Comparison of ENCODE assay signal across 25 cellular contexts in genomic region chr19:8248348-8249328, GRCh38.
"Had no signal": no experiment of that assay in that cellular context is flagged by ENCODE, and none has a peak within 500 bp of the region (broad histone marks: within the 10 kb centered on the region; RNA-seq: fewer than 3 reads in every experiment).

No MANE protein-coding gene starts in this region.

- H3K36me3 ChIP-seq: breast epithelium, gastrocnemius medialis, transverse colon had no signal

- ATAC-seq: activated CD4-positive, alpha-beta T cell treated with anti-CD3 and anti-CD28 coated beads for 36 hours; activated T-cell treated with anti-CD3 and anti-CD28 coated beads, Interleukin-2, amount 50 U/mL, for 72 hours; gastrocnemius medialis; left cardiac atrium; natural killer cell; right cardiac atrium had no signal

- H3K36me3 Mint-ChIP-seq: natural killer cell had no signal

- H3K27ac ChIP-seq: breast epithelium, hepatocyte, spleen, testis, transverse colon had no signal

- H3K4me3 Mint-ChIP-seq: activated CD4-positive, alpha-beta T cell treated with anti-CD3 and anti-CD28 coated beads for 36 hours; activated T-cell treated with anti-CD3 and anti-CD28 coated beads, Interleukin-2, amount 50 U/mL, for 72 hours; central memory CD8-positive, alpha-beta T cell; dendritic cell treated with granulocyte-macrophage colony-stimulating factor and Interleukin-4, amounts not matched to agents 40 ng/mL and 50 ng/mL, for 4 days; natural killer cell; T-helper 2 cell treated with Interferon-gamma antibody and Interleukin-4, amounts not matched to agents 5 μg/mL and 100 μg/mL, for 36 hours had no signal

- H3K9me3 ChIP-seq: breast epithelium, gastrocnemius medialis, testis, transverse colon had no signal

- H3K4me3 ChIP-seq: breast epithelium, gastrocnemius medialis, hepatocyte, spleen, testis, transverse colon had no signal

- H3K4me1 Mint-ChIP-seq: activated CD4-positive, alpha-beta T cell treated with anti-CD3 and anti-CD28 coated beads for 36 hours had no signal

- H3K4me1 ChIP-seq: breast epithelium, gastrocnemius medialis, transverse colon had no signal

- DNase-seq: activated CD4-positive, alpha-beta T cell treated with anti-CD3 and anti-CD28 coated beads for 36 hours; activated CD4-positive, alpha-beta T cell treated with anti-CD3 and anti-CD28 coated beads, Interleukin-2, amount 50 U/mL, for 4 hours; activated CD4-positive, CD25-positive, alpha-beta regulatory T cell; activated effector memory CD4-positive, alpha-beta T cell treated with Interleukin-2 at 50 U/mL for 16 hours; activated naive CD4-positive, alpha-beta T cell treated with Interleukin-2 at 50 U/mL for 16 hours; activated T-cell treated with anti-CD3 and anti-CD28 coated beads for 4 hours; activated T-cell treated with anti-CD3 and anti-CD28 coated beads, Interleukin-2, amount 50 U/mL, for 72 hours; effector CD4-positive, alpha-beta T cell; gastrocnemius medialis; islet precursor cell; left cardiac atrium; mammary epithelial cell; midbrain; natural killer cell; spleen; stimulated activated naive CD4-positive, alpha-beta T cell; testis; transverse colon had no signal

- H3K9me3 Mint-ChIP-seq: central memory CD8-positive, alpha-beta T cell; T-helper 2 cell treated with Interferon-gamma antibody and Interleukin-4, amounts not matched to agents 5 μg/mL and 100 μg/mL, for 36 hours had no signal

- FAIRE-seq: endometrium had no signal

- H3K4me2 ChIP-seq: hepatocyte had no signal

- H2AFZ ChIP-seq: hepatocyte had no signal

- H3K27ac Mint-ChIP-seq: activated CD4-positive, alpha-beta T cell treated with anti-CD3 and anti-CD28 coated beads for 36 hours; activated T-cell treated with anti-CD3 and anti-CD28 coated beads, Interleukin-2, amount 50 U/mL, for 72 hours; dendritic cell treated with granulocyte-macrophage colony-stimulating factor and Interleukin-4, amounts not matched to agents 40 ng/mL and 50 ng/mL, for 4 days; T-helper 2 cell treated with Interferon-gamma antibody and Interleukin-4, amounts not matched to agents 5 μg/mL and 100 μg/mL, for 36 hours had no signal

- H3K27me3 Mint-ChIP-seq: activated CD4-positive, alpha-beta T cell treated with anti-CD3 and anti-CD28 coated beads for 36 hours; central memory CD8-positive, alpha-beta T cell had no signal

- H3K27me3 ChIP-seq: breast epithelium, gastrocnemius medialis, hepatocyte, spleen, testis, transverse colon had no signal
